ENCODE assay signal across 17 cellular contexts in genomic region chr4:74754218-74754617, GRCh38. TPM values are rescaled to one million over a fixed set of nuclear protein-coding genes. Genes with fewer than 3 reads are reported as not detected.
DNase-seq lines count a peak whose midpoint lies in the region; ATAC-seq and TF ChIP-seq lines count a peak whose summit lies in the region.
"Had no signal": no experiment of that assay in that cellular context is flagged by ENCODE, and none has a peak within 500 bp of the region (broad histone marks: within the 10 kb centered on the region; RNA-seq: fewer than 3 reads in every experiment).

No MANE protein-coding gene starts in this region.

- no peak overlapping the region for H3K27ac ChIP-seq in hepatocyte
- H3K27ac ChIP-seq: GM23248, left ventricle myocardium inferior, uterus had no signal

- H3K36me3 ChIP-seq in hepatocyte (replicated peaks; ENCODE audit: insufficient read depth, low read depth) = no peaks in the 10 kb centered on the region
- H3K36me3 ChIP-seq: left ventricle myocardium inferior, uterus had no signal

- intact Hi-C loops in head of caudate nucleus (cut with DNase I) = no loop called here

- TF ChIP-seq CTCF in hepatocyte (IDR thresholded peaks at IDR 0.05; ENCODE audit: poor library complexity) = no peak

- no peaks in the 10 kb centered on the region for H3K9me3 ChIP-seq in hepatocyte (ENCODE audit: low read depth)
- H3K9me3 ChIP-seq: left ventricle myocardium inferior, uterus had no signal

- H3K4me3 ChIP-seq in hepatocyte = no peak overlapping the region
- H3K4me3 ChIP-seq: GM23248, left ventricle myocardium inferior, uterus had no signal

- no peaks in the 10 kb centered on the region for H3K79me2 ChIP-seq in hepatocyte

- no peak overlapping the region for H2AFZ ChIP-seq in hepatocyte
- H2AFZ ChIP-seq: GM23248 had no signal

- no peak overlapping the region for H3K4me2 ChIP-seq in hepatocyte

- H4K20me1 ChIP-seq in hepatocyte (ENCODE audit: insufficient read depth, poor library complexity, severe bottlenecking) = no peaks in the 10 kb centered on the region

- no peaks in the 10 kb centered on the region for H3K9me2 ChIP-seq in hepatocyte (replicated peaks; ENCODE audit: insufficient read depth)

- ATAC-seq in GM18498 (IDR thresholded peaks at IDR 0.05; ENCODE audit: unreplicated experiment) = peak; percentile 65
- ATAC-seq in GM19395 (IDR thresholded peaks at IDR 0.05; ENCODE audit: unreplicated experiment) = peak; percentile 96
- ATAC-seq in HG02678 (IDR thresholded peaks at IDR 0.05; ENCODE audit: unreplicated experiment) = peak; percentile 78
- ATAC-seq in HG03469 (IDR thresholded peaks at IDR 0.05; ENCODE audit: unreplicated experiment) = peak; percentile 81
- ATAC-seq: activated T-helper 17 cell treated with anti-CD3 and anti-CD28 coated beads, Interleukin-2, amount 50 U/mL, for 72 hours; right cardiac atrium had no signal

- H3K4me1 ChIP-seq in hepatocyte (ENCODE audit: insufficient read depth) = peaks cover 5% of the 10 kb centered on the region
- H3K4me1 ChIP-seq: left ventricle myocardium inferior, uterus had no signal

- no peaks in the 10 kb centered on the region for H3K27me3 ChIP-seq in hepatocyte
- H3K27me3 ChIP-seq: uterus had no signal

- DNase-seq in hepatocyte (ENCODE audit: low spot score) = no peak
- no peak for DNase-seq in NCI-H1105 (lab: John Stamatoyannopoulos, UW)
- DNase-seq in head of caudate nucleus = no peak
- DNase-seq in amygdala (lab: John Stamatoyannopoulos, UW) = no peak
- DNase-seq: GM23248, hypothalamus, left ventricle myocardium inferior, NCI-H1105 treated with DMSO at 0.1 percent for 48 hours, NCI-H510A, right cardiac atrium, uterus had no signal

RNA-seq across cellular contexts. Expression of gene BTC, which starts 40.1 kb away (rescaled TPM):
- 1.7 and 2.5 TPM in 2 replicates for total RNA-seq in hepatocyte
- 0.21 and 2.0 TPM in 2 replicates for polyA plus RNA-seq in hepatocyte
- total RNA-seq: activated T-helper 17 cell treated with anti-CD3 and anti-CD28 coated beads, Interleukin-2, amount 50 U/mL, for 72 hours; GM23248 had no signal
- polyA plus RNA-seq: GM23248, neural cell had no signal
